In the genomic region with DNA sequence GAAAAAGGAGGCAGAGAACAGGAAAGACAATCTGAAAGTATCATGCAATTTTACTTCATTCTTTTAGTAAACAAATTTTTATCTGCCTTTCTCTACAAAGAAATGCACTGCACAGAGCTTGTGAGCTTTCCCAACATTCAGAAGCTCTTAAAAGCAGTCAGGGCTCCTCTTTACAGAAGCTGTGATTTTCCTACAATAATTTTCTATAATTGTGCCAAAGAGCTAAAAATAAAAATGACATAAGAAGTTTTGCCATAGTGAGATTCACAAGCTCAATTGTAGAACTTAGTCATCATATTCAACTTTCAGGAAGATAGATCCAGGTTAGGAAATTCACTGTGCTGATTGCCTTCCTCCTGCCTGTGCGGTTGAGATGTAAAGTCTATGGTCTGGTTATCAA, we compare ENCODE assay signal across 10 cellular contexts.
"Had no signal": no experiment of that assay in that cellular context is flagged by ENCODE, and none has a peak within 500 bp of the region (broad histone marks: within the 10 kb centered on the region; RNA-seq: fewer than 3 reads in every experiment).

No MANE protein-coding gene starts in this region.

- H3K9me3 ChIP-seq: pancreas had no signal

- H3K27ac ChIP-seq: pancreas had no signal

- H3K27me3 ChIP-seq: pancreas had no signal

- H3K36me3 ChIP-seq: pancreas had no signal

- DNase-seq: activated CD4-positive, alpha-beta memory T cell treated with anti-CD3 and anti-CD28 coated beads for 36 hours; activated CD4-positive, alpha-beta T cell treated with anti-CD3 and anti-CD28 coated beads for 1 hour; activated gamma-delta T cell treated with Interleukin-2 at 50 U/mL for 16 hours; activated naive CD8-positive, alpha-beta T cell treated with anti-CD3 and anti-CD28 coated beads, Interleukin-2, amount 10 ng/mL, durations not matched to agents 7 days and 5 days; activated T-cell treated with anti-CD3 and anti-CD28 coated beads, Interleukin-2, amount 50 U/mL, for 48 hours; left ventricle myocardium superior; pancreas; stimulated activated CD4-positive, alpha-beta T cell treated with anti-CD3 and anti-CD28 coated beads, Interleukin-4, amount 100 ng/mL, for 4 hours; stimulated activated naive CD8-positive, alpha-beta T cell treated with anti-CD3 and anti-CD28 coated beads, Interleukin-15, amount 100 ng/mL, for 72 hours; SW 1271 had no signal

- H3K4me1 ChIP-seq: pancreas had no signal

- H3K4me3 ChIP-seq: pancreas had no signal

- ATAC-seq: left ventricle myocardium superior; pancreas; stimulated activated naive CD8-positive, alpha-beta T cell treated with anti-CD3 and anti-CD28 coated beads, Interleukin-15, amount 100 ng/mL, for 72 hours had no signal
